In genomic region chr13:44415815-44416214, GRCh38 we compare ENCODE assay signal across 16 cellular contexts. TPM values are rescaled to one million over a fixed set of nuclear protein-coding genes. Genes with fewer than 3 reads are reported as not detected.
"Had no signal": no experiment of that assay in that cellular context is flagged by ENCODE, and none has a peak within 500 bp of the region (broad histone marks: within the 10 kb centered on the region; RNA-seq: fewer than 3 reads in every experiment).

No MANE protein-coding gene starts in this region.

- DNase-seq: dorsolateral prefrontal cortex, heart right ventricle, islet precursor cell, left ventricle myocardium inferior, psoas muscle, right lobe of liver had no signal

- H3K27me3 ChIP-seq: ascending aorta, dorsolateral prefrontal cortex, gastroesophageal sphincter, heart right ventricle, right lobe of liver, suprapubic skin had no signal

- H3K4me3 Mint-ChIP-seq: activated T-helper 1 cell treated with anti-CD3 and anti-CD28 coated beads, Interleukin-12 subunit alpha, Interleukin-12 subunit beta, Interleukin-2, Interleukin-4 antibody, amounts not matched to agents 30 ng/mL and 10 ng/mL and 1 ng/mL, durations not matched to agents 14 hours and 24 hours and 36 hours; stimulated activated naive CD8-positive, alpha-beta T cell treated with anti-CD3 and anti-CD28 coated beads, Interleukin-15, Interleukin-2, amounts not matched to agents 100 ng/mL and 50 ng/mL, for 24 hours; T-helper 2 cell treated with Interferon-gamma antibody and Interleukin-4, amounts not matched to agents 5 μg/mL and 100 μg/mL, for 36 hours; type B pancreatic cell had no signal

- H3K4me3 ChIP-seq: ascending aorta, dorsolateral prefrontal cortex, gastroesophageal sphincter, heart right ventricle, left ventricle myocardium inferior, psoas muscle, right lobe of liver, smooth muscle cell, suprapubic skin had no signal

- H3K4me2 ChIP-seq: smooth muscle cell had no signal

- H3K36me3 ChIP-seq: ascending aorta, gastroesophageal sphincter, heart right ventricle, left ventricle myocardium inferior, right lobe of liver, suprapubic skin had no signal

- H3K9me3 Mint-ChIP-seq: activated T-helper 1 cell treated with anti-CD3 and anti-CD28 coated beads, Interleukin-12 subunit alpha, Interleukin-12 subunit beta, Interleukin-2, Interleukin-4 antibody, amounts not matched to agents 30 ng/mL and 10 ng/mL and 1 ng/mL, durations not matched to agents 14 hours and 24 hours and 36 hours; nephron; stimulated activated naive CD8-positive, alpha-beta T cell treated with anti-CD3 and anti-CD28 coated beads, Interleukin-15, Interleukin-2, amounts not matched to agents 100 ng/mL and 50 ng/mL, for 24 hours; T-helper 2 cell treated with Interferon-gamma antibody and Interleukin-4, amounts not matched to agents 5 μg/mL and 100 μg/mL, for 36 hours had no signal

- H3K9me3 ChIP-seq: ascending aorta, gastroesophageal sphincter, heart right ventricle, left ventricle myocardium inferior, psoas muscle, right lobe of liver, suprapubic skin had no signal

- H3K36me3 Mint-ChIP-seq: type B pancreatic cell had no signal

- H3K27me3 Mint-ChIP-seq: stimulated activated naive CD8-positive, alpha-beta T cell treated with anti-CD3 and anti-CD28 coated beads, Interleukin-15, Interleukin-2, amounts not matched to agents 100 ng/mL and 50 ng/mL, for 24 hours; type B pancreatic cell had no signal

- H3K27ac Mint-ChIP-seq: activated T-helper 1 cell treated with anti-CD3 and anti-CD28 coated beads, Interleukin-12 subunit alpha, Interleukin-12 subunit beta, Interleukin-2, Interleukin-4 antibody, amounts not matched to agents 30 ng/mL and 10 ng/mL and 1 ng/mL, durations not matched to agents 14 hours and 24 hours and 36 hours; stimulated activated naive CD8-positive, alpha-beta T cell treated with anti-CD3 and anti-CD28 coated beads, Interleukin-15, Interleukin-2, amounts not matched to agents 100 ng/mL and 50 ng/mL, for 24 hours; T-helper 2 cell treated with Interferon-gamma antibody and Interleukin-4, amounts not matched to agents 5 μg/mL and 100 μg/mL, for 36 hours; type B pancreatic cell had no signal

- H3K27ac ChIP-seq: ascending aorta, dorsolateral prefrontal cortex, gastroesophageal sphincter, heart right ventricle, left ventricle myocardium inferior, psoas muscle, right lobe of liver, suprapubic skin had no signal

- ATAC-seq: activated CD4-positive, CD25-positive, alpha-beta regulatory T cell treated with anti-CD3 and anti-CD28 coated beads, Interleukin-2, amount 50 U/mL, for 24 hours; gastroesophageal sphincter; psoas muscle had no signal

- H3K4me1 ChIP-seq: ascending aorta, gastroesophageal sphincter, left ventricle myocardium inferior, psoas muscle, right lobe of liver, suprapubic skin had no signal

RNA-seq across cellular contexts. Expression of gene SERP2, which starts 42.2 kb away (rescaled TPM):
- total RNA-seq: activated T-helper 1 cell treated with anti-CD3 and anti-CD28 coated beads, Interleukin-12 subunit alpha, Interleukin-12 subunit beta, Interleukin-2, Interleukin-4 antibody, amounts not matched to agents 30 ng/mL and 10 ng/mL and 1 ng/mL, durations not matched to agents 14 hours and 24 hours and 36 hours had no signal
